27 cellular contexts compared by ENCODE assay signal in the genomic region with DNA sequence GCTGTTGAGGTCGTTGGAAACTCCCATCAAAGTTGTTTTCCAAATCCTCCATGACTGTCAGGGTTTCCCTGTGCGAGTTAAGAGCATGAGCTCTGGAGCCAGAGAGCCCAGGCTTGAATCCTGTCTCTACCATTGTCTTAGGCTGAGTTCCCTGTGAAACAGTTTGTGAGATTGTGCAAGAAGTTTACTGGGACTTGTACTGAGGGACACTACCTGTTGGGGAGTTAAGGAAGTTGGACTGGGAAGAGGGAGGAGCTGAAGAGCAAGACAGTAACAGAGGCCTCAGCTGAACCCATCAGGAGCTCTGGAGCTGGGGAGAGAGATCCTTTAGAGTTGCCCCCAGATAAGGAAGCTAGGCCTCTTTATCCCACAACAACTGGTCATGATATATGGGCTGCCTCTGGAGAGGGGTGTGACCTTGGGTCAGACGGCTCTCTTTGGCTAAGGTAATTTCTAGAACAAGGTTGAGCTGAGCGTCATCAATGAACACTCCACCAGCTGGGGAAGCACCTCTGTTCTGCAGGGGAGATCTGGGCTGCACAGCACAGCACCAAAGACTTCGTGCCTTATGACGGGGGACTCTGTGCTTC.
"Had no signal": no experiment of that assay in that cellular context is flagged by ENCODE, and none has a peak within 500 bp of the region (broad histone marks: within the 10 kb centered on the region; RNA-seq: fewer than 3 reads in every experiment).

No MANE protein-coding gene starts in this region.

- FAIRE-seq: frontal cortex, islet of Langerhans had no signal

- H3K4me1 ChIP-seq: adrenal gland, ascending aorta, prostate gland, sigmoid colon, suprapubic skin, tibial artery, upper lobe of right lung had no signal

- ATAC-seq: activated CD4-positive, CD25-positive, alpha-beta regulatory T cell treated with anti-CD3 and anti-CD28 coated beads, Interleukin-2, amount 50 U/mL, for 24 hours; left ventricle myocardium superior; stimulated activated naive B cell treated with anti-CD40 and anti-IgM and Interleukin-4, amounts not matched to agents 10 μg/mL and 1 μg/mL and 100 μg/mL, for 72 hours; upper lobe of right lung had no signal

- DNase-seq: activated CD4-positive, alpha-beta T cell treated with anti-CD3 and anti-CD28 coated beads for 48 hours; activated CD4-positive, alpha-beta T cell treated with anti-CD3 and anti-CD28 coated beads, Interleukin-2, amount 50 U/mL, for 48 hours; activated CD8-positive, alpha-beta memory T cell treated with anti-CD3 and anti-CD28 coated beads for 24 hours; activated effector memory CD4-positive, alpha-beta T cell treated with Interleukin-2 at 50 U/mL for 16 hours; activated naive CD4-positive, alpha-beta T cell treated with anti-CD3 and anti-CD28 coated beads for 36 hours; activated naive CD8-positive, alpha-beta T cell treated with anti-CD3 and anti-CD28 coated beads for 36 hours; adrenal gland; brain microvascular endothelial cell; effector CD4-positive, alpha-beta T cell; left ventricle myocardium superior; naive B cell; nephron progenitor cell; sigmoid colon; stimulated activated CD4-positive, alpha-beta T cell treated with anti-CD3 and anti-CD28 coated beads, Interleukin-1b, Interleukin-23, amount 100 ng/mL, for 48 hours; stimulated activated naive B cell treated with anti-CD40 and anti-IgM and Interleukin-4, amounts not matched to agents 10 μg/mL and 1 μg/mL and 100 μg/mL, for 72 hours; T-helper 9 cell; tibial artery; upper lobe of right lung; WERI-Rb-1 had no signal

- H3K36me3 ChIP-seq: adrenal gland, ascending aorta, brain microvascular endothelial cell, neutrophil, prostate gland, sigmoid colon, suprapubic skin, tibial artery, upper lobe of right lung, WERI-Rb-1 had no signal

- H3K4me3 ChIP-seq: adrenal gland, ascending aorta, prostate gland, sigmoid colon, smooth muscle cell, suprapubic skin, tibial artery, upper lobe of right lung had no signal

- H3K9me3 ChIP-seq: adrenal gland, ascending aorta, neutrophil, prostate gland, sigmoid colon, suprapubic skin, tibial artery, upper lobe of right lung had no signal

- H3K27me3 ChIP-seq: adrenal gland, ascending aorta, brain microvascular endothelial cell, sigmoid colon, suprapubic skin, tibial artery, upper lobe of right lung had no signal

- H3K27ac ChIP-seq: adrenal gland, ascending aorta, neutrophil, prostate gland, sigmoid colon, suprapubic skin, tibial artery, upper lobe of right lung, WERI-Rb-1 had no signal
